In the genomic region with DNA sequence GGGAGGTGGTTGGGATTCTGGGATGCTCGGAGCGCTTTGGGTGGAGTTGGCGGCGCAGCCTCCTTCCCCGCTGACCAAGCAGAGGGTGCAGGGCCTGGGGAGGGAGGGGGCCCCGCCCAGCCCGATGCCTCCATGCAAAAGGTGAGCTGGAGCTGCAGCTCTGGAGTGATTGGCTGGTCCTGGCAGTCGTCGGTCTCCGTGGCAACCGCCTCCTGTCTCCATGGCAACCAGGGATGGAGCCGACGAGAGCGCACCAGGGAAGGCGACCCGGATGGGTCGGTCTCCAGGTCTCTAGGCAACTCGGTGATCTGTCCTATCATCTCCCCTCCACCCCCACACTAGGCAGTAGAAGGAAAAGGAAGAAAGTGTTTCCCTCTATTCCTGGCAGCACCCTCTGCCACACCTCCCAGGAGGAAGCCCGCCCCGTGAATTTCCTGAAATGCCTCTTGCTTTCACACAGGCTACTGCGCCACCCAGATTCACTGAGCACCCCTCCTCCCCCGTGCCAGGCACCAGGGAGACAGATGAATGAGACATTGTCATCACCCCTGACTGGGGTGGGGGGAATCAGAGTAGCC, we compare ENCODE assay signal across 8 cellular contexts. TPM values are rescaled to one million over a fixed set of nuclear protein-coding genes. Genes with fewer than 3 reads are reported as not detected.
DNase-seq lines count a peak whose midpoint lies in the region; ATAC-seq and TF ChIP-seq lines count a peak whose summit lies in the region.

No MANE protein-coding gene starts in this region.

- H3K27ac ChIP-seq in A673 (ENCODE audit: low read depth, low read length, poor library complexity, severe bottlenecking) (no peak overlapping the region), SJCRH30 (no peak overlapping the region), neural progenitor cell (no peak overlapping the region)

- H3K36me3 Mint-ChIP-seq in activated naive CD8-positive, alpha-beta T cell = no peaks in the 10 kb centered on the region
- no peaks in the 10 kb centered on the region for H3K36me3 Mint-ChIP-seq in neural progenitor cell

- DNase-seq in A673 (ENCODE audit: low spot score) (peak; percentile 67), SJCRH30 (peak; percentile 75 to 79), globus pallidus (ENCODE audit: low spot score) (peak; percentile 99), neural progenitor cell (ENCODE audit: low spot score) (peak; percentile 91), superior temporal gyrus (ENCODE audit: extremely low spot score) (peak; percentile 97)

- peaks cover 6% of the 10 kb centered on the region for H3K4me1 Mint-ChIP-seq in activated naive CD8-positive, alpha-beta T cell (ENCODE audit: low read depth)
- peaks cover 13% of the 10 kb centered on the region for H3K4me1 Mint-ChIP-seq in neural progenitor cell

- H3K4me3 ChIP-seq in A673 (ENCODE audit: low read depth, low read length, poor library complexity, severe bottlenecking) (peak overlapping the region; percentile 56), SJCRH30 (peak overlapping the region; percentile 64), neural progenitor cell (peak overlapping the region; percentile 77)

- H3K27me3 ChIP-seq in A673 (replicated peaks; ENCODE audit: insufficient read depth, low read depth, low read length, poor library complexity) = no peaks in the 10 kb centered on the region
- no peaks in the 10 kb centered on the region for H3K27me3 ChIP-seq in SJCRH30
- peaks cover 30% of the 10 kb centered on the region for H3K27me3 ChIP-seq in neural progenitor cell

- H3K9me3 ChIP-seq in A673 (ENCODE audit: low read depth, low read length, poor library complexity, severe bottlenecking) (no peaks in the 10 kb centered on the region), SJCRH30 (replicated peaks) (no peaks in the 10 kb centered on the region), neural progenitor cell (ENCODE audit: low read depth) (no peaks in the 10 kb centered on the region)

- H3K27me3 Mint-ChIP-seq in activated naive CD8-positive, alpha-beta T cell = no peaks in the 10 kb centered on the region
- H3K27me3 Mint-ChIP-seq in neural progenitor cell (ENCODE audit: insufficient read depth, low read depth) = peaks cover 10% of the 10 kb centered on the region

- BruUV-seq in A673 (replicated peaks; lab: Mats Ljungman, UMichigan) = no TSS peak

- peak overlapping the region; percentile 78 for H3K4me3 Mint-ChIP-seq in activated naive CD8-positive, alpha-beta T cell
- peak overlapping the region; percentile 86 for H3K4me3 Mint-ChIP-seq in neural progenitor cell

- intact Hi-C loops in A673 (cut with micrococcal nuclease; ENCODE audit: unreplicated experiment) = no loop called here

- no peaks in the 10 kb centered on the region for H3K79me2 ChIP-seq in neural progenitor cell (ENCODE audit: low read depth)

- peak overlapping the region; percentile 92 for H3K4me2 ChIP-seq in neural progenitor cell

- ATAC-seq in HG03442 (IDR thresholded peaks at IDR 0.05; ENCODE audit: unreplicated experiment) (peak; percentile 43), HG03521 (IDR thresholded peaks at IDR 0.05; ENCODE audit: unreplicated experiment) (no peak)

- peak overlapping the region; percentile 96 for H2AFZ ChIP-seq in neural progenitor cell (replicated peaks)

- H3K4me1 ChIP-seq in A673 (ENCODE audit: insufficient read depth, low read length, poor library complexity, severe bottlenecking) (no peaks in the 10 kb centered on the region), SJCRH30 (peaks cover 8% of the 10 kb centered on the region), neural progenitor cell (peaks cover 6% of the 10 kb centered on the region)

- CTCF ChIA-PET in A673 (lab: Charles Lee) = no interaction called here

- TF ChIP-seq CTCF in A673 (conservative IDR thresholded peaks at IDR 0.05; ENCODE audit: low read depth, low read length) (no peak), neural progenitor cell (IDR thresholded peaks at IDR 0.05) (no peak)

- no peak overlapping the region for H3K9ac ChIP-seq in neural progenitor cell

- peaks cover 3% of the 10 kb centered on the region for H3F3A ChIP-seq in neural progenitor cell (ENCODE audit: low read depth)

- H4K20me1 ChIP-seq in neural progenitor cell (ENCODE audit: low read depth) = peaks cover 5% of the 10 kb centered on the region

- POLR2A ChIA-PET in A673 (lab: Charles Lee; ENCODE audit: low non-redundant PET) = no interaction called here

- peak overlapping the region; percentile 3 for H3K27ac Mint-ChIP-seq in activated naive CD8-positive, alpha-beta T cell
- H3K27ac Mint-ChIP-seq in neural progenitor cell = no peak overlapping the region

- no peaks in the 10 kb centered on the region for H3K9me3 Mint-ChIP-seq in activated naive CD8-positive, alpha-beta T cell (ENCODE audit: low read depth)
- H3K9me3 Mint-ChIP-seq in neural progenitor cell = peaks cover 6% of the 10 kb centered on the region

- H3K36me3 ChIP-seq in A673 (ENCODE audit: insufficient read depth, low read length, poor library complexity, severe bottlenecking) (no peaks in the 10 kb centered on the region), SJCRH30 (no peaks in the 10 kb centered on the region), neural progenitor cell (no peaks in the 10 kb centered on the region)

RNA-seq across cellular contexts. Expression of a gene that starts 0.6 kb away (rescaled TPM):
- total RNA-seq in A673 (2021) (1.1 and 1.6 TPM in 2 replicates), neural progenitor cell (ENCODE audit: low replicate concordance) (0.39 and 1.5 TPM in 2 replicates)
- 4.0 and 4.8 TPM in 2 replicates for total RNA-seq in SJCRH30 (2014; rRNA removed; shearing (Covaris generic))

RNA-seq across cellular contexts. Expression of a gene that starts 22.1 kb away (rescaled TPM):
- total RNA-seq in A673 (2021) (127 and 136 TPM in 2 replicates), neural progenitor cell (ENCODE audit: low replicate concordance) (32.2 and 63.7 TPM in 2 replicates)
- total RNA-seq in SJCRH30 (2014; rRNA removed; shearing (Covaris generic)) = 117 and 137 TPM in 2 replicates
